9 cellular contexts compared by ENCODE assay signal in the genomic region with DNA sequence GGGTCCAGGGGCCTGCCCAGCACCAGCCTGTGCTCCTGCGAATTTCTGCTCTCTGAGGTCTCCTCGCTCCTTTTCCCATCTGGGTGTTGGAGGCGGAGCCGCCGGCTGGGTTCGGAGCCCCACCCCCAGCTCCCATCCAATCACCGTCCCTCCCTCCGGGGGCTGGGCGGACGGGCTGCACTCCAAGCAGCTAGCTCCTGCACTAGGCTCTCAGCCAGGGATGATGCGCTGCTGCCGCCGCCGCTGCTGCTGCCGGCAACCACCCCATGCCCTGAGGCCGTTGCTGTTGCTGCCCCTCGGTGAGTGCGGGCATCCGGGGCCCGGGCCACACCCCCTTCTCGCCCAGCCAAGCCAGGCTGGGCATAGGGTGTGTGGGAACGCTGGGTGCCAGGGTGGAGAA. TPM values are rescaled to one million over a fixed set of nuclear protein-coding genes. Genes with fewer than 3 reads are reported as not detected.
A peak's percentile ranks its signal among the peaks of the same experiment; 100 is the strongest.
DNase-seq lines count a peak whose midpoint lies in the region; ATAC-seq and TF ChIP-seq lines count a peak whose summit lies in the region.
"Had no signal": no experiment of that assay in that cellular context is flagged by ENCODE, and none has a peak within 500 bp of the region (broad histone marks: within the 10 kb centered on the region; RNA-seq: fewer than 3 reads in every experiment).

Gene NRN1L, plus strand, starts transcription at position 202 of the 400 bp plus-strand sequence. Its CDS starts 19 bp downstream, at position 221.

- TF ChIP-seq CTCF in A673 (conservative IDR thresholded peaks at IDR 0.05; ENCODE audit: low read depth, low read length), result no peak
- no peak for TF ChIP-seq CTCF in MCF 10A (IDR thresholded peaks at IDR 0.05; ENCODE audit: unreplicated experiment)
- TF ChIP-seq CTCF in smooth muscle cell (IDR thresholded peaks at IDR 0.05; ENCODE audit: borderline replicate concordance, insufficient read depth, poor library complexity, severe bottlenecking), result no peak
- no peak for TF ChIP-seq CTCF in GM10266 (IDR thresholded peaks at IDR 0.05; ENCODE audit: control insufficient read depth, insufficient read depth, low read depth, missing control alignments)
- no peak for TF ChIP-seq CTCF in GM13977 (IDR thresholded peaks at IDR 0.05; ENCODE audit: extremely low read depth, insufficient read depth, missing control alignments)

- H4K20me1 ChIP-seq in smooth muscle cell (ENCODE audit: low read depth), result peaks cover 16% of the 10 kb centered on the region

- 30% methylated on average over 21 of the region's 22 CpGs for WGBS in smooth muscle cell (ENCODE audit: low lambda C conversion rate)

- H3K27ac Mint-ChIP-seq in MCF 10A (ENCODE audit: low read depth, unreplicated experiment), result peak within 1 kb of the TSS; percentile 72
- H3K27ac Mint-ChIP-seq: activated B cell treated with CpG ODN at 0.5 μM for 24 hours had no signal

- POLR2A ChIA-PET in A673 (lab: Charles Lee; ENCODE audit: low non-redundant PET) (no interaction called here), MCF 10A (lab: Yijun Ruan, JAX) (interaction anchor here (0.7 to 3.5 kb wide), 8 partner anchors 8 to 1446 kb away, joined by 3 to 18 read pairs (median 6); partner anchors contain the start of genes EDC4, PDF, PSKH1 and PSMB10)

- CTCF ChIA-PET in A673 (lab: Charles Lee) (interaction anchor here (0.6 to 2.4 kb wide), 8 partner anchors 8 to 364 kb away, joined by 3 to 15 read pairs (median 6); partner anchors contain the start of genes CTRL and PSKH1), MCF 10A (lab: Yijun Ruan, JAX) (interaction anchor here (0.7 to 6.4 kb wide), 25 partner anchors 8 to 600 kb away, joined by 3 to 67 read pairs (median 9); partner anchors contain the start of genes EDC4, NUTF2 and PSKH1)

- H3K27ac ChIP-seq in A673 (ENCODE audit: low read depth, low read length, poor library complexity, severe bottlenecking) (peak within 1 kb of the TSS; percentile 34), smooth muscle cell (ENCODE audit: low read depth) (no peak within 1 kb of the TSS)

- no peak within 1 kb of the TSS for H3K4me3 Mint-ChIP-seq in MCF 10A (ENCODE audit: unreplicated experiment)
- H3K4me3 Mint-ChIP-seq: activated B cell treated with CpG ODN at 0.5 μM for 24 hours had no signal

- no peaks in the 10 kb centered on the region for H3K79me2 ChIP-seq in smooth muscle cell (ENCODE audit: low read depth)

- H3K9me3 Mint-ChIP-seq in MCF 10A (ENCODE audit: unreplicated experiment), result no peaks in the 10 kb centered on the region
- H3K9me3 Mint-ChIP-seq: activated B cell treated with CpG ODN at 0.5 μM for 24 hours had no signal

- no peaks in the 10 kb centered on the region for H3K27me3 Mint-ChIP-seq in MCF 10A (ENCODE audit: insufficient read depth, unreplicated experiment)
- H3K27me3 Mint-ChIP-seq: activated B cell treated with CpG ODN at 0.5 μM for 24 hours had no signal

- no peaks in the 10 kb centered on the region for H3F3A ChIP-seq in smooth muscle cell (ENCODE audit: low read depth)

- H3K9ac ChIP-seq in smooth muscle cell (ENCODE audit: low read depth), result no peak within 1 kb of the TSS

- no peak within 1 kb of the TSS for H3K4me2 ChIP-seq in smooth muscle cell

- H3K9me3 ChIP-seq in A673 (ENCODE audit: low read depth, low read length, poor library complexity, severe bottlenecking) (no peaks in the 10 kb centered on the region), iPS-18c (ENCODE audit: control insufficient read depth, insufficient read depth, low read length) (no peaks in the 10 kb centered on the region), smooth muscle cell (replicated peaks; ENCODE audit: low read depth) (no peaks in the 10 kb centered on the region)

- no TSS peak for BruUV-seq in A673 (replicated peaks; lab: Mats Ljungman, UMichigan)
- BruUV-seq in MCF 10A (replicated peaks; lab: Mats Ljungman, UMichigan), result no TSS peak

- H3K36me3 Mint-ChIP-seq in MCF 10A (ENCODE audit: insufficient read depth, unreplicated experiment), result peaks cover 38% of the 10 kb centered on the region

- H3K4me1 ChIP-seq in A673 (ENCODE audit: insufficient read depth, low read length, poor library complexity, severe bottlenecking) (peaks cover 11% of the 10 kb centered on the region), smooth muscle cell (ENCODE audit: low read depth) (peaks cover 5% of the 10 kb centered on the region)

- peaks cover 17% of the 10 kb centered on the region for H3K4me1 Mint-ChIP-seq in MCF 10A (ENCODE audit: insufficient read depth, unreplicated experiment)
- H3K4me1 Mint-ChIP-seq: activated B cell treated with CpG ODN at 0.5 μM for 24 hours had no signal

- in situ Hi-C loops in GM13977 (cut with MboI; ENCODE audit: low pct_unique_long_range_greater_than_20kb, low sequenced_read_pairs, unreplicated experiment), result no loop called here

- DNase-seq in A673 (ENCODE audit: low spot score) (peak; percentile 95), NCI-H1105 treated with DMSO at 0.1 percent for 48 hours (lab: John Stamatoyannopoulos, UW) (peak; percentile 68), MCF 10A (ENCODE audit: unreplicated experiment) (peak; percentile 91), smooth muscle cell (lab: John Stamatoyannopoulos, UW; ENCODE audit: unreplicated experiment) (peak; percentile 43), GM10266 (ENCODE audit: extremely low spot score) (no peak), GM13977 (ENCODE audit: low spot score) (no peak)
- DNase-seq: activated B cell treated with CpG ODN at 0.5 μM for 24 hours had no signal

- no peak for ATAC-seq in HG03457 (IDR thresholded peaks at IDR 0.05; ENCODE audit: unreplicated experiment)

- H3K4me3 ChIP-seq in A673 (ENCODE audit: low read depth, low read length, poor library complexity, severe bottlenecking), result no peak within 1 kb of the TSS
- peak within 1 kb of the TSS; percentile 28 for H3K4me3 ChIP-seq in iPS-18c (ENCODE audit: insufficient read depth, low read depth, low read length)
- no peak within 1 kb of the TSS for H3K4me3 ChIP-seq in smooth muscle cell

- H3K36me3 ChIP-seq in A673 (ENCODE audit: insufficient read depth, low read length, poor library complexity, severe bottlenecking), result peaks cover 47% of the 10 kb centered on the region
- H3K36me3 ChIP-seq in smooth muscle cell (ENCODE audit: low read depth), result no peaks in the 10 kb centered on the region

- H3K27me3 ChIP-seq in A673 (replicated peaks; ENCODE audit: insufficient read depth, low read depth, low read length, poor library complexity) (no peaks in the 10 kb centered on the region), smooth muscle cell (ENCODE audit: low read depth) (no peaks in the 10 kb centered on the region)

- intact Hi-C loops in A673 (cut with micrococcal nuclease; ENCODE audit: unreplicated experiment), result no loop called here
- intact Hi-C loops in MCF 10A (cut with micrococcal nuclease), result loop anchor here (1.0 kb wide), 1 partner anchor 156 kb away; no protein-coding TSS in a partner anchor

- H2AFZ ChIP-seq in smooth muscle cell (ENCODE audit: low read depth), result no peak within 1 kb of the TSS

RNA-seq across cellular contexts. Expression of gene NRN1L, which starts in this region (rescaled TPM):
- total RNA-seq in A673 (2021) (0.58 and 0.59 TPM in 2 replicates), MCF 10A (2022) (0.81 TPM in 1 of 2 replicates, not detected in the other), smooth muscle cell (not detected in 2 replicates)
- 0.46 and 0.57 TPM in 2 replicates for polyA plus RNA-seq in smooth muscle cell

Comparison
In these comparisons a context has a peak if more than half of its experiments do, and no peak if none do; other contexts are left out.
1. Peak in DNase-seq and H3K27ac ChIP-seq in A673; RNA of the gene not detected or under 1 TPM.
2. Peak in DNase-seq in MCF 10A; RNA of the gene not detected or under 1 TPM.
3. Peak in DNase-seq in smooth muscle cell; RNA of the gene not detected or under 1 TPM.